Comparison of ENCODE assay signal across 1 cellular context in the genomic region with DNA sequence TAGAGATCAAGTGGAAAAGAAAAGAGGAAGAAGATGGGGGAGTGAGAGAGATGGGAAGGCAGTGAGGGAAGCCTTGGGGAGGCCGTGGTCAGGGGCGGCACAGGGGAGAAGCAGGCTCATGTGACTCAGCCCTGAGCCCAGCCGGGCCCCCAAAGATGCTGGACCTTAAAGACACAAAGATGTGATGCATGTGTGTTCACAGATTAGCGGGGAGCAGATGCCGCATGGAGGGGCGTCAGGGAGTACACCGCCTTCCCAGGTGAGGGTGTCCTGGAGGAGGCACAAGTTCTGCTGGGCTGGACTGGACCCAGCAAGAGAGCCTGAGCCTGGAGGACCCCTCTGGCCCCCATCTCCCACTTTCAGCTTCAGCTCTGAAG.
TF ChIP-seq lines count a peak whose summit lies in the region.

No MANE protein-coding gene starts in this region.

TF ChIP-seq in WTC11, 78 proteins besides CTCF, POLR2A, EP300 and RAD21 (continued from another document):
- TF ChIP-seq, protein P1, sequence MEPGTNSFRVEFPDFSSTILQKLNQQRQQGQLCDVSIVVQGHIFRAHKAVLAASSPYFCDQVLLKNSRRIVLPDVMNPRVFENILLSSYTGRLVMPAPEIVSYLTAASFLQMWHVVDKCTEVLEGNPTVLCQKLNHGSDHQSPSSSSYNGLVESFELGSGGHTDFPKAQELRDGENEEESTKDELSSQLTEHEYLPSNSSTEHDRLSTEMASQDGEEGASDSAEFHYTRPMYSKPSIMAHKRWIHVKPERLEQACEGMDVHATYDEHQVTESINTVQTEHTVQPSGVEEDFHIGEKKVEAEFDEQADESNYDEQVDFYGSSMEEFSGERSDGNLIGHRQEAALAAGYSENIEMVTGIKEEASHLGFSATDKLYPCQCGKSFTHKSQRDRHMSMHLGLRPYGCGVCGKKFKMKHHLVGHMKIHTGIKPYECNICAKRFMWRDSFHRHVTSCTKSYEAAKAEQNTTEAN (CRISPR knock-in tag; IDR thresholded peaks at IDR 0.05): no peak
- no peak for TF ChIP-seq EMX1 (CRISPR knock-in tag; IDR thresholded peaks at IDR 0.05)
